Comparison of ENCODE assay signal across 22 cellular contexts in genomic region chr17:14205380-14205779, GRCh38. TPM values are rescaled to one million over a fixed set of nuclear protein-coding genes. Genes with fewer than 3 reads are reported as not detected.
DNase-seq lines count a peak whose midpoint lies in the region; ATAC-seq and TF ChIP-seq lines count a peak whose summit lies in the region.
"Had no signal": no experiment of that assay in that cellular context is flagged by ENCODE, and none has a peak within 500 bp of the region (broad histone marks: within the 10 kb centered on the region; RNA-seq: fewer than 3 reads in every experiment).

No MANE protein-coding gene starts in this region.

- H3K14ac ChIP-seq in mesenchymal stem cell (ENCODE audit: low read length in 2 of 2), result no peak overlapping the region

- intact Hi-C loops in activated T-helper 1 cell treated with anti-CD3 and anti-CD28 coated beads, Interleukin-12 subunit alpha, Interleukin-12 subunit beta, Interleukin-2, Interleukin-4 antibody, amounts not matched to agents 30 ng/mL and 10 ng/mL and 1 ng/mL, durations not matched to agents 14 hours and 24 hours and 36 hours (cut with micrococcal nuclease), result no loop called here

- no peaks in the 10 kb centered on the region for H3K27me3 ChIP-seq in mesenchymal stem cell (ENCODE audit: control insufficient read depth in 1 of 2, insufficient read depth in 1 of 2, low read length in 2 of 2)
- H3K27me3 ChIP-seq: breast epithelium, dorsolateral prefrontal cortex, neural progenitor cell, thyroid gland had no signal

- H3K23ac ChIP-seq in mesenchymal stem cell (ENCODE audit: low read length in 2 of 2), result no peak overlapping the region

- no peak overlapping the region for H2BK5ac ChIP-seq in mesenchymal stem cell (ENCODE audit: low read depth, low read length, poor library complexity, severe bottlenecking)

- H2BK12ac ChIP-seq in mesenchymal stem cell (ENCODE audit: low read length in 2 of 2), result no peak overlapping the region

- H3K27ac ChIP-seq in mesenchymal stem cell (ENCODE audit: low read length, poor library complexity, severe bottlenecking), result no peak overlapping the region
- H3K27ac ChIP-seq: dorsolateral prefrontal cortex, neural progenitor cell, thyroid gland had no signal

- no peaks in the 10 kb centered on the region for H3K27me3 Mint-ChIP-seq in activated naive CD8-positive, alpha-beta T cell
- no peaks in the 10 kb centered on the region for H3K27me3 Mint-ChIP-seq in activated naive CD8-positive, alpha-beta T cell treated with anti-CD3 and anti-CD28 coated beads for 36 hours
- H3K27me3 Mint-ChIP-seq in IgD-negative memory B cell (no peaks in the 10 kb centered on the region), osteocyte (ENCODE audit: unreplicated experiment) (no peaks in the 10 kb centered on the region)
- H3K27me3 Mint-ChIP-seq in activated T-helper 1 cell treated with anti-CD3 and anti-CD28 coated beads, Interleukin-12 subunit alpha, Interleukin-12 subunit beta, Interleukin-2, Interleukin-4 antibody, amounts not matched to agents 30 ng/mL and 10 ng/mL and 1 ng/mL, durations not matched to agents 14 hours and 24 hours and 36 hours (ENCODE audit: insufficient read depth), result no peaks in the 10 kb centered on the region

- no peaks in the 10 kb centered on the region for H3K9me3 Mint-ChIP-seq in activated naive CD8-positive, alpha-beta T cell (ENCODE audit: low read depth)
- H3K9me3 Mint-ChIP-seq in activated naive CD8-positive, alpha-beta T cell treated with anti-CD3 and anti-CD28 coated beads for 36 hours, result peaks cover 2% of the 10 kb centered on the region
- no peaks in the 10 kb centered on the region for H3K9me3 Mint-ChIP-seq in IgD-negative memory B cell
- H3K9me3 Mint-ChIP-seq in activated T-helper 1 cell treated with anti-CD3 and anti-CD28 coated beads, Interleukin-12 subunit alpha, Interleukin-12 subunit beta, Interleukin-2, Interleukin-4 antibody, amounts not matched to agents 30 ng/mL and 10 ng/mL and 1 ng/mL, durations not matched to agents 14 hours and 24 hours and 36 hours, result no peaks in the 10 kb centered on the region
- no peaks in the 10 kb centered on the region for H3K9me3 Mint-ChIP-seq in osteocyte (ENCODE audit: unreplicated experiment)
- H3K9me3 Mint-ChIP-seq: neural progenitor cell had no signal

- H3K9me3 ChIP-seq in mesenchymal stem cell (ENCODE audit: control insufficient read depth, low read length), result no peaks in the 10 kb centered on the region
- H3K9me3 ChIP-seq: breast epithelium, thyroid gland had no signal

- no peak overlapping the region for H2BK15ac ChIP-seq in mesenchymal stem cell (ENCODE audit: low read depth, poor library complexity, severe bottlenecking)

- peak overlapping the region; percentile 91 for H3K27ac Mint-ChIP-seq in activated naive CD8-positive, alpha-beta T cell
- no peak overlapping the region for H3K27ac Mint-ChIP-seq in activated naive CD8-positive, alpha-beta T cell treated with anti-CD3 and anti-CD28 coated beads for 36 hours
- H3K27ac Mint-ChIP-seq in IgD-negative memory B cell (peak overlapping the region; percentile 13 to 64 (median 33)), osteocyte (ENCODE audit: unreplicated experiment) (no peak overlapping the region)
- H3K27ac Mint-ChIP-seq in activated T-helper 1 cell treated with anti-CD3 and anti-CD28 coated beads, Interleukin-12 subunit alpha, Interleukin-12 subunit beta, Interleukin-2, Interleukin-4 antibody, amounts not matched to agents 30 ng/mL and 10 ng/mL and 1 ng/mL, durations not matched to agents 14 hours and 24 hours and 36 hours, result peak overlapping the region; percentile 85
- H3K27ac Mint-ChIP-seq: neural progenitor cell had no signal

- no peak overlapping the region for H3K4me2 ChIP-seq in mesenchymal stem cell (ENCODE audit: low read length, poor library complexity, severe bottlenecking)
- H3K4me2 ChIP-seq: neural progenitor cell had no signal

- H2AK5ac ChIP-seq in mesenchymal stem cell (ENCODE audit: low read length, severe bottlenecking), result no peak overlapping the region

- no peak overlapping the region for H3K4me3 ChIP-seq in mesenchymal stem cell (ENCODE audit: insufficient read depth in 1 of 2, low read depth in 1 of 2, low read length in 2 of 2)
- H3K4me3 ChIP-seq: breast epithelium, dorsolateral prefrontal cortex, neural progenitor cell, thyroid gland had no signal

- no peak overlapping the region for H4K91ac ChIP-seq in mesenchymal stem cell (ENCODE audit: low read length)

- WGBS in mesenchymal stem cell, result 97% methylated on average over 10 of the region's 10 CpGs

- no peak for ATAC-seq in GM18498 (IDR thresholded peaks at IDR 0.05; ENCODE audit: unreplicated experiment)

- peak overlapping the region; percentile 80 for H3K4me3 Mint-ChIP-seq in activated naive CD8-positive, alpha-beta T cell
- H3K4me3 Mint-ChIP-seq in activated naive CD8-positive, alpha-beta T cell treated with anti-CD3 and anti-CD28 coated beads for 36 hours, result no peak overlapping the region
- H3K4me3 Mint-ChIP-seq in IgD-negative memory B cell (no peak overlapping the region), osteocyte (ENCODE audit: unreplicated experiment) (no peak overlapping the region)
- peak overlapping the region; percentile 67 for H3K4me3 Mint-ChIP-seq in activated T-helper 1 cell treated with anti-CD3 and anti-CD28 coated beads, Interleukin-12 subunit alpha, Interleukin-12 subunit beta, Interleukin-2, Interleukin-4 antibody, amounts not matched to agents 30 ng/mL and 10 ng/mL and 1 ng/mL, durations not matched to agents 14 hours and 24 hours and 36 hours
- H3K4me3 Mint-ChIP-seq: neural progenitor cell had no signal

- H3K9ac ChIP-seq in mesenchymal stem cell (ENCODE audit: low read length), result no peak overlapping the region
- H3K9ac ChIP-seq: neural progenitor cell had no signal

- peaks cover 22 to 29% of the 10 kb centered on the region in 2 experiments for H3K36me3 ChIP-seq in mesenchymal stem cell (ENCODE audit: control insufficient read depth in 1 of 2, insufficient read depth in 2 of 2, low read depth in 1 of 2, low read length in 2 of 2)
- H3K36me3 ChIP-seq: breast epithelium, neural progenitor cell had no signal

- H2AFZ ChIP-seq in mesenchymal stem cell (ENCODE audit: low read depth, low read length), result no peak overlapping the region
- H2AFZ ChIP-seq: neural progenitor cell had no signal

- H3K4ac ChIP-seq in mesenchymal stem cell (ENCODE audit: low read depth in 1 of 2, low read length in 2 of 2), result no peak overlapping the region

- DNase-seq in activated naive CD8-positive, alpha-beta T cell treated with anti-CD3 and anti-CD28 coated beads for 36 hours, result no peak
- DNase-seq in activated T-helper 1 cell treated with anti-CD3 and anti-CD28 coated beads, Interleukin-12 subunit alpha, Interleukin-12 subunit beta, Interleukin-2, Interleukin-4 antibody, amounts not matched to agents 30 ng/mL and 10 ng/mL and 1 ng/mL, durations not matched to agents 14 hours and 24 hours and 36 hours (ENCODE audit: low spot score), result no peak
- DNase-seq in osteocyte (ENCODE audit: extremely low spot score, unreplicated experiment), result peak; percentile 79
- no peak for DNase-seq in mesenchymal stem cell
- DNase-seq in stimulated activated CD4-positive, alpha-beta T cell treated with anti-CD3 and anti-CD28 coated beads, Interleukin-4, amount 100 ng/mL, for 1 hour, result no peak
- DNase-seq: COR-L47, foreskin melanocyte, kidney glomerular epithelial cell, midbrain, NCI-H1417, NCI-H524, SW 1271 had no signal

- H3K4me1 ChIP-seq in mesenchymal stem cell (ENCODE audit: control insufficient read depth, insufficient read depth, low read depth, low read length), result peaks cover 4% of the 10 kb centered on the region
- H3K4me1 ChIP-seq: neural progenitor cell had no signal

- H2BK120ac ChIP-seq in mesenchymal stem cell (ENCODE audit: low read depth, low read length), result no peak overlapping the region

- no peak overlapping the region for H4K8ac ChIP-seq in mesenchymal stem cell (ENCODE audit: low read length)

- H3K4me1 Mint-ChIP-seq in activated naive CD8-positive, alpha-beta T cell (ENCODE audit: low read depth), result peaks cover 66% of the 10 kb centered on the region
- peaks cover 64% of the 10 kb centered on the region for H3K4me1 Mint-ChIP-seq in activated naive CD8-positive, alpha-beta T cell treated with anti-CD3 and anti-CD28 coated beads for 36 hours
- no peaks in the 10 kb centered on the region for H3K4me1 Mint-ChIP-seq in IgD-negative memory B cell
- H3K4me1 Mint-ChIP-seq in activated T-helper 1 cell treated with anti-CD3 and anti-CD28 coated beads, Interleukin-12 subunit alpha, Interleukin-12 subunit beta, Interleukin-2, Interleukin-4 antibody, amounts not matched to agents 30 ng/mL and 10 ng/mL and 1 ng/mL, durations not matched to agents 14 hours and 24 hours and 36 hours (ENCODE audit: low read depth), result peaks cover 82% of the 10 kb centered on the region
- peaks cover 2% of the 10 kb centered on the region for H3K4me1 Mint-ChIP-seq in osteocyte (ENCODE audit: unreplicated experiment)

- no peak overlapping the region for H3K18ac ChIP-seq in mesenchymal stem cell (ENCODE audit: low read depth in 1 of 2, low read length in 2 of 2)

- peaks cover 10% of the 10 kb centered on the region for H3K36me3 Mint-ChIP-seq in activated naive CD8-positive, alpha-beta T cell
- H3K36me3 Mint-ChIP-seq in activated naive CD8-positive, alpha-beta T cell treated with anti-CD3 and anti-CD28 coated beads for 36 hours, result peaks cover 44% of the 10 kb centered on the region
- H3K36me3 Mint-ChIP-seq in IgD-negative memory B cell (peaks cover 41% of the 10 kb centered on the region), osteocyte (ENCODE audit: unreplicated experiment) (peaks cover 23% of the 10 kb centered on the region)
- peaks cover 35% of the 10 kb centered on the region for H3K36me3 Mint-ChIP-seq in activated T-helper 1 cell treated with anti-CD3 and anti-CD28 coated beads, Interleukin-12 subunit alpha, Interleukin-12 subunit beta, Interleukin-2, Interleukin-4 antibody, amounts not matched to agents 30 ng/mL and 10 ng/mL and 1 ng/mL, durations not matched to agents 14 hours and 24 hours and 36 hours (ENCODE audit: low read depth)

- no peak for TF ChIP-seq CTCF in osteocyte (IDR thresholded peaks at IDR 0.05)

- H3K79me1 ChIP-seq in mesenchymal stem cell (replicated peaks; ENCODE audit: low read length, poor library complexity, severe bottlenecking), result peaks cover 4% of the 10 kb centered on the region

RNA-seq across cellular contexts. Expression of gene CDRT15, which starts 31.3 kb away (rescaled TPM):
- not detected for total RNA-seq in activated naive CD8-positive, alpha-beta T cell treated with anti-CD3 and anti-CD28 coated beads for 36 hours
- polyA plus RNA-seq in IgD-negative memory B cell, result not detected
- not detected in 2 replicates for total RNA-seq in activated T-helper 1 cell treated with anti-CD3 and anti-CD28 coated beads, Interleukin-12 subunit alpha, Interleukin-12 subunit beta, Interleukin-2, Interleukin-4 antibody, amounts not matched to agents 30 ng/mL and 10 ng/mL and 1 ng/mL, durations not matched to agents 14 hours and 24 hours and 36 hours
- not detected in 2 replicates for total RNA-seq in osteocyte
- polyA plus RNA-seq in mesenchymal stem cell (2013, experiment 1 of 2), result not detected
- polyA plus RNA-seq in mesenchymal stem cell (2013, experiment 2 of 2), result not detected
- total RNA-seq: breast epithelium, Daoy, dorsolateral prefrontal cortex, epithelial cell of proximal tubule, renal cortical epithelial cell, thyroid gland had no signal

Comparison
In these comparisons a context has a peak if more than half of its experiments do, and no peak if none do; other contexts are left out.
1. H3K27ac Mint-ChIP-seq: peak in activated naive CD8-positive, alpha-beta T cell (single experiment), IgD-negative memory B cell (3 of 3) and activated T-helper 1 cell treated with anti-CD3 and anti-CD28 coated beads, Interleukin-12 subunit alpha, Interleukin-12 subunit beta, Interleukin-2, Interleukin-4 antibody, amounts not matched to agents 30 ng/mL and 10 ng/mL and 1 ng/mL, durations not matched to agents 14 hours and 24 hours and 36 hours (single experiment); none in activated naive CD8-positive, alpha-beta T cell treated with anti-CD3 and anti-CD28 coated beads for 36 hours (single experiment) and osteocyte (single experiment).
2. H3K4me3 Mint-ChIP-seq: peak in activated naive CD8-positive, alpha-beta T cell (single experiment) and activated T-helper 1 cell treated with anti-CD3 and anti-CD28 coated beads, Interleukin-12 subunit alpha, Interleukin-12 subunit beta, Interleukin-2, Interleukin-4 antibody, amounts not matched to agents 30 ng/mL and 10 ng/mL and 1 ng/mL, durations not matched to agents 14 hours and 24 hours and 36 hours (single experiment); none in activated naive CD8-positive, alpha-beta T cell treated with anti-CD3 and anti-CD28 coated beads for 36 hours (single experiment), IgD-negative memory B cell (0 of 4) and osteocyte (single experiment).